ENCODE assay signal across 17 cellular contexts in the genomic region with DNA sequence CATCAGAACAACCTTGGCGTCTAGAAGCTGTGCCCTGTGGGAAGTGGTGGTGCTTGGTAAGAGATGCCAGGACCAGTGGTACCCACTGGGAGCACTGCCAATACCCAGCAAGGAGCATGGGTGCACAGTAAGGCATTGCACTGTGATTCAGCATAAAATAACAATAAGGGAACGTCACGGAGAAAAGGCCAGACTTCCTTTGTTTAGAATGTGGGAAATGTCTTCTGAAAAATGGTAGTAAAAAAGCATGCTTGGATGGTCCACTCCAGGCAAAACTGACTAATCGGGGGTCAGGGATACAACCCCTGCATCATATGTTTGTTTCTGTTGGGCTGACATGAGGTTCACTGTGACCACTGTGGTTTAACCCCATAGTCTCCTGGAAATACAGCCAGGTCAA. TPM values are rescaled to one million over a fixed set of nuclear protein-coding genes. Genes with fewer than 3 reads are reported as not detected.
DNase-seq lines count a peak whose midpoint lies in the region; ATAC-seq and TF ChIP-seq lines count a peak whose summit lies in the region.
"Had no signal": no experiment of that assay in that cellular context is flagged by ENCODE, and none has a peak within 500 bp of the region (broad histone marks: within the 10 kb centered on the region; RNA-seq: fewer than 3 reads in every experiment).

No MANE protein-coding gene starts in this region.

- no peak for TF ChIP-seq CTCF in activated CD8-positive, alpha-beta T cell treated with anti-CD3 and anti-CD28 coated beads for 36 hours (IDR thresholded peaks at IDR 0.05)

- peaks cover 14% of the 10 kb centered on the region for H3K27me3 Mint-ChIP-seq in activated CD8-positive, alpha-beta T cell treated with anti-CD3 and anti-CD28 coated beads for 36 hours

- H3K36me3 ChIP-seq in HUES64 (ENCODE audit: insufficient read depth, low read length) = no peaks in the 10 kb centered on the region
- H3K36me3 ChIP-seq: neutrophil had no signal

- H3K9ac ChIP-seq in HUES64 (ENCODE audit: low read depth, low read length) = no peak overlapping the region; the same call in 1 of the 2 replicates

- CTCF ChIA-PET in activated CD8-positive, alpha-beta T cell treated with anti-CD3 and anti-CD28 coated beads for 36 hours (lab: Charles Lee) = no interaction called here

- H3K27ac Mint-ChIP-seq in activated CD8-positive, alpha-beta T cell treated with anti-CD3 and anti-CD28 coated beads for 36 hours = no peak overlapping the region
- H3K27ac Mint-ChIP-seq: activated CD4-positive, alpha-beta T cell treated with anti-CD3 and anti-CD28 coated beads, Interleukin-2, amount 10 ng/mL, durations not matched to agents 7 days and 5 days; activated T-helper 17 cell treated with anti-CD3 and anti-CD28 coated beads, Interleukin-2, amount 50 U/mL, for 72 hours had no signal

- H3K27me3 ChIP-seq in HUES64 (ENCODE audit: insufficient read depth, low read length) = no peaks in the 10 kb centered on the region
- H3K27me3 ChIP-seq: body of pancreas had no signal

- H3K4me1 ChIP-seq in HUES64 (ENCODE audit: insufficient read depth, low read length) = peaks cover 23% of the 10 kb centered on the region
- H3K4me1 ChIP-seq: body of pancreas had no signal

- no peak for ATAC-seq in activated CD8-positive, alpha-beta T cell treated with anti-CD3 and anti-CD28 coated beads for 36 hours
- ATAC-seq: activated T-helper 17 cell treated with anti-CD3 and anti-CD28 coated beads, Interleukin-2, amount 50 U/mL, for 72 hours; body of pancreas had no signal

- no peak overlapping the region for H3K4me3 Mint-ChIP-seq in activated CD8-positive, alpha-beta T cell treated with anti-CD3 and anti-CD28 coated beads for 36 hours
- H3K4me3 Mint-ChIP-seq: activated CD4-positive, alpha-beta T cell treated with anti-CD3 and anti-CD28 coated beads, Interleukin-2, amount 10 ng/mL, durations not matched to agents 7 days and 5 days; activated T-helper 17 cell treated with anti-CD3 and anti-CD28 coated beads, Interleukin-2, amount 50 U/mL, for 72 hours had no signal

- POLR2A ChIA-PET in activated CD8-positive, alpha-beta T cell treated with anti-CD3 and anti-CD28 coated beads for 36 hours (lab: Charles Lee) = no interaction called here

- H3K9me3 ChIP-seq in HUES64 (ENCODE audit: insufficient read depth, low read depth, low read length) = no peaks in the 10 kb centered on the region
- H3K9me3 ChIP-seq: body of pancreas, neutrophil had no signal

- intact Hi-C loops in activated CD8-positive, alpha-beta T cell treated with anti-CD3 and anti-CD28 coated beads for 36 hours (cut with micrococcal nuclease) = no loop called here

- 89% methylated on average over 4 of the region's 4 CpGs for WGBS in HUES64

- H3K4me1 Mint-ChIP-seq in activated CD8-positive, alpha-beta T cell treated with anti-CD3 and anti-CD28 coated beads for 36 hours (ENCODE audit: low read depth) = no peaks in the 10 kb centered on the region
- H3K4me1 Mint-ChIP-seq: activated CD4-positive, alpha-beta T cell treated with anti-CD3 and anti-CD28 coated beads, Interleukin-2, amount 10 ng/mL, durations not matched to agents 7 days and 5 days; activated T-helper 17 cell treated with anti-CD3 and anti-CD28 coated beads, Interleukin-2, amount 50 U/mL, for 72 hours had no signal

- no peaks in the 10 kb centered on the region for H3K9me3 Mint-ChIP-seq in activated CD8-positive, alpha-beta T cell treated with anti-CD3 and anti-CD28 coated beads for 36 hours
- H3K9me3 Mint-ChIP-seq: activated T-helper 17 cell treated with anti-CD3 and anti-CD28 coated beads, Interleukin-2, amount 50 U/mL, for 72 hours had no signal

- H3K4me3 ChIP-seq in HUES64 (ENCODE audit: low read length) = no peak overlapping the region
- H3K4me3 ChIP-seq: body of pancreas had no signal

- peak overlapping the region; percentile 2; the same call in 1 of the 2 replicates for H3K27ac ChIP-seq in HUES64 (ENCODE audit: low read depth, low read length)
- H3K27ac ChIP-seq: neutrophil had no signal

- H3K36me3 Mint-ChIP-seq in activated CD8-positive, alpha-beta T cell treated with anti-CD3 and anti-CD28 coated beads for 36 hours (ENCODE audit: low read depth) = no peaks in the 10 kb centered on the region

- DNase-seq in A172 (ENCODE audit: low spot score) (peak; percentile 69), astrocyte of the hippocampus (ENCODE audit: low read depth, low spot score) (peak; percentile 70), iris pigment epithelial cell (ENCODE audit: low read depth) (peak; percentile 54), NCI-H1092 treated with DMSO at 0.1 percent for 48 hours (lab: John Stamatoyannopoulos, UW) (no peak), NCI-H2227 treated with DMSO at 0.1 percent for 48 hours (lab: John Stamatoyannopoulos, UW) (no peak)
- no peak for DNase-seq in activated T-cell treated with anti-CD3 and anti-CD28 coated beads, Interleukin-2, amount 50 U/mL, for 48 hours
- no peak for DNase-seq in activated CD8-positive, alpha-beta T cell treated with anti-CD3 and anti-CD28 coated beads for 36 hours
- DNase-seq: ACHN; activated CD4-positive, alpha-beta T cell treated with anti-CD3 and anti-CD28 coated beads, Interleukin-2, amount 10 ng/mL, durations not matched to agents 7 days and 5 days; body of pancreas; DMS 273 treated with DMSO at 0.1 percent for 48 hours; hypothalamus; NCI-H2107; T-helper 1 cell had no signal

RNA-seq across cellular contexts. Expression of a gene that starts 14.7 kb away (rescaled TPM):
- total RNA-seq in A172 (2014; rRNA removed; shearing (Covaris generic)) = 16.0 and 26.0 TPM in 2 replicates
- polyA plus RNA-seq in HUES64 (2013, experiment 1 of 2) = 9.9 TPM
- 11.5 TPM for polyA plus RNA-seq in HUES64 (2013, experiment 2 of 2)
- total RNA-seq in activated CD8-positive, alpha-beta T cell treated with anti-CD3 and anti-CD28 coated beads for 36 hours = 10 to 100 TPM in 1 of 2 experiments, 1 to 10 TPM in 1; 8.7 to 10.8 TPM

RNA-seq across cellular contexts. Expression of a gene that starts 46.1 kb away (rescaled TPM):
- total RNA-seq in A172 (2014; rRNA removed; shearing (Covaris generic)) = not detected in 2 replicates
- not detected for polyA plus RNA-seq in HUES64 (2013, experiment 1 of 2)
- not detected for polyA plus RNA-seq in HUES64 (2013, experiment 2 of 2)
- not detected for total RNA-seq in activated CD8-positive, alpha-beta T cell treated with anti-CD3 and anti-CD28 coated beads for 36 hours
- total RNA-seq: activated CD4-positive, alpha-beta T cell treated with anti-CD3 and anti-CD28 coated beads, Interleukin-2, amount 10 ng/mL, durations not matched to agents 7 days and 5 days; activated T-helper 17 cell treated with anti-CD3 and anti-CD28 coated beads, Interleukin-2, amount 50 U/mL, for 72 hours had no signal

Comparison
In these comparisons a context has a peak if more than half of its experiments do, and no peak if none do; other contexts are left out.
1. DNase-seq: peak in A172 (single experiment), astrocyte of the hippocampus (single experiment) and iris pigment epithelial cell (single experiment); none in NCI-H1092 treated with DMSO at 0.1 percent for 48 hours (single experiment), activated T-cell treated with anti-CD3 and anti-CD28 coated beads, Interleukin-2, amount 50 U/mL, for 48 hours (0 of 2), activated CD8-positive, alpha-beta T cell treated with anti-CD3 and anti-CD28 coated beads for 36 hours (single experiment) and NCI-H2227 treated with DMSO at 0.1 percent for 48 hours (single experiment).